Comparison of ENCODE assay signal across 18 cellular contexts in the genomic region with DNA sequence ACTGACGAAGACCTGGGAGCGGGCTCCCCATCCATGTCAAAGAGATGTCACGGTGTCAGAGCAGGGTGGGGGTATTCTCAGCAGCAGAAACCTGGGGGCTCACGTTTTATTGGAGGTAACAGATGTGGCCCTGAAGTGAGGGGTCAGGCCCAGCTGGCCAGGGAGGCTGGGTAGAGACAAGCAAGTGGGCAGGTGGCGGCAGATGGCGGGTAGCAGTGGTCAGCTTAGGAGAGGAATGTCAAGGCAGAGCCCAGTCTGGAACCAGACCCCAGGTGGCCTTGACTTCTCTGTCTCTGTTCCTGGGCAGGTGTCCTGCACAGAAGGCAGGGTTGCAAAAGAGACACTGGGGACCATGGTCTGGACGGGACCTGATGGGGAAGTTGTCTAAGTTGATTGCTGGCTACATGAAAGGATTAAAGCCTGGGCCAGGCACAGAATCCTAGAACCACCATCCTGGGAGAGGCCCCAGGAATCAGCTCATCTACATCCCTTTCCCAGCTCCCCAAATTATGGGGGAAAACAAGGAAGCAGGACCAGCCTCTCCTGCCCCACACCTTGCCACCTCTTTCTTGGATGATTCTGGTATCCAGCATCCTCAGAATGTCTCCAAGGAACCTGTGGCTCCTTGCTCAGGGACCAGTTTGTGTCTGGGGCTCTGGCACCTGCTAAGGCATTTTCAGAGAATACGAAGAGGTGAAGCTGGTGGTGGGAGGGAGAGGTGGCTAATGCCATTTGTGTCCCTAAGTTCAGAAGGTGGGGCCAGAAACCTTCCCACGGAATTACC.
A peak's percentile ranks its signal among the peaks of the same experiment; 100 is the strongest.
DNase-seq lines count a peak whose midpoint lies in the region; ATAC-seq and TF ChIP-seq lines count a peak whose summit lies in the region.
"Had no signal": no experiment of that assay in that cellular context is flagged by ENCODE, and none has a peak within 500 bp of the region (broad histone marks: within the 10 kb centered on the region; RNA-seq: fewer than 3 reads in every experiment).

No MANE protein-coding gene starts in this region.

- H3K4me1 ChIP-seq in body of pancreas: no peaks in the 10 kb centered on the region
- peaks cover 0 to 36% (median 22%) of the 10 kb centered on the region in 4 donors for H3K4me1 ChIP-seq in tibial artery

- peak; percentile 35 for DNase-seq in activated CD8-positive, alpha-beta memory T cell treated with anti-CD3 and anti-CD28 coated beads for 24 hours
- DNase-seq in activated CD8-positive, alpha-beta memory T cell treated with anti-CD3 and anti-CD28 coated beads, Interleukin-2, amount 50 U/mL, for 4 hours: no peak
- DNase-seq in body of pancreas: peak in 3 of 4 donors; percentile 2 to 9 (median 3)
- peak; percentile 8 for DNase-seq in mucosa of gallbladder (ENCODE audit: low spot score)
- DNase-seq in tibial artery: peak in 1 of 2 donors; percentile 55
- DNase-seq in activated CD4-positive, alpha-beta T cell treated with anti-CD3 and anti-CD28 coated beads, Interleukin-2, amount 50 U/mL, for 1 hour: no peak
- no peak for DNase-seq in NCI-H187 treated with DMSO at 0.1 percent for 48 hours (lab: John Stamatoyannopoulos, UW)
- DNase-seq: activated CD4-positive, alpha-beta T cell treated with anti-CD3 and anti-CD28 coated beads for 48 hours; activated naive CD4-positive, alpha-beta T cell treated with anti-CD3 and anti-CD28 coated beads, Interleukin-2, amount 10 ng/mL, durations not matched to agents 7 days and 5 days; effector memory CD8-positive, alpha-beta T cell; GDM1; NCI-H1694; NCI-H774; Right ventricle myocardium superior; stimulated activated CD4-positive, alpha-beta T cell treated with anti-CD3 and anti-CD28 coated beads, Interleukin-12 subunit alpha, Interleukin-12 subunit beta, amount 100 ng/mL, for 4 hours had no signal

- no peaks in the 10 kb centered on the region for H3K27me3 ChIP-seq in body of pancreas
- no peaks in the 10 kb centered on the region for H3K27me3 ChIP-seq in tibial artery
- H3K27me3 ChIP-seq: ascending aorta had no signal

- ATAC-seq in body of pancreas (no peak), GM19023 (IDR thresholded peaks at IDR 0.05; ENCODE audit: unreplicated experiment) (no peak)
- ATAC-seq: effector memory CD8-positive, alpha-beta T cell had no signal

- no peak overlapping the region for H3K27ac ChIP-seq in body of pancreas
- peak overlapping the region; percentile 83 to 91 for H3K27ac ChIP-seq in tibial artery
- H3K27ac ChIP-seq: C4-2B had no signal

- no peaks in the 10 kb centered on the region for H3K9me3 ChIP-seq in body of pancreas
- no peaks in the 10 kb centered on the region for H3K9me3 ChIP-seq in tibial artery
- H3K9me3 ChIP-seq: ascending aorta had no signal

- no peak for TF ChIP-seq POLR2A in body of pancreas (IDR thresholded peaks at IDR 0.05)

- H3K4me3 ChIP-seq in body of pancreas (no peak overlapping the region), tibial artery (no peak overlapping the region)
- H3K4me3 ChIP-seq: ascending aorta had no signal

- TF ChIP-seq CTCF in body of pancreas (IDR thresholded peaks at IDR 0.05) (no peak), tibial artery (IDR thresholded peaks at IDR 0.05) (no peak)

- 79 to 92% methylated on average over 9 of the region's 9 CpGs for WGBS in body of pancreas, 2 donors

- H3K36me3 ChIP-seq in body of pancreas (replicated peaks in 1 of 2; ENCODE audit: insufficient read depth in 1 of 2, low read depth in 2 of 2) (no peaks in the 10 kb centered on the region), tibial artery (peaks cover 0 to 63% (median 17%) of the 10 kb centered on the region in 3 donors)

- intact Hi-C loops in body of pancreas (cut with DNase I) (no loop called here), tibial artery (cut with DNase I; ENCODE audit: low total_unique reads) (no loop called here)

Comparison
In these comparisons a context has a peak if more than half of its experiments do, and no peak if none do; other contexts are left out.
1. DNase-seq: peak in activated CD8-positive, alpha-beta memory T cell treated with anti-CD3 and anti-CD28 coated beads for 24 hours (single experiment), body of pancreas (3 of 4) and mucosa of gallbladder (single experiment); none in activated CD8-positive, alpha-beta memory T cell treated with anti-CD3 and anti-CD28 coated beads, Interleukin-2, amount 50 U/mL, for 4 hours (single experiment), activated CD4-positive, alpha-beta T cell treated with anti-CD3 and anti-CD28 coated beads, Interleukin-2, amount 50 U/mL, for 1 hour (single experiment) and NCI-H187 treated with DMSO at 0.1 percent for 48 hours (single experiment).
2. H3K27ac ChIP-seq: peak in tibial artery (2 of 2); none in body of pancreas (0 of 4).